ENCODE assay signal across 14 cellular contexts in the genomic region with DNA sequence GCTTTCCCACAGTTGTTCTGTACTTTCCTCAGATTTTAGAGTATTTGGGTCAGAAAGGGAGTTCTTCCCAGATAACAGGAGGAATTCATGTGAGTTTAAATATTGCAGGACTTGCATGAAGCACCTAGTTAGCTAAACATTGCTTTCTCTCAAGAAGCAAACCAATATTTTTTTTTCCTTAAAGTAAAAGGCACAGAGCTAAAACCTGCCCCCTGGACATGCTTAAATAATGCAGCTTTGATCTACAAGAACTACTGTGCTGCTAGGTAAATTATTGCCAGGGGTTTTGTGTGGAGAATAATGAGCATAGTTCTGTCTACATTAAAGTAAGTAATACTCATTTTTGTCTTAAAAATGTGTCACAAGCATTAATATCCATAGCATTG. TPM values are rescaled to one million over a fixed set of nuclear protein-coding genes. Genes with fewer than 3 reads are reported as not detected.
DNase-seq lines count a peak whose midpoint lies in the region; TF ChIP-seq lines count a peak whose summit lies in the region.
"Had no signal": no experiment of that assay in that cellular context is flagged by ENCODE, and none has a peak within 500 bp of the region (broad histone marks: within the 10 kb centered on the region; RNA-seq: fewer than 3 reads in every experiment).

No MANE protein-coding gene starts in this region.

- H3K9me3 ChIP-seq in Caco-2 = no peaks in the 10 kb centered on the region
- H3K9me3 ChIP-seq: neutrophil, testis had no signal

- intact Hi-C loops in Caco-2 (cut with micrococcal nuclease; ENCODE audit: unreplicated experiment) = no loop called here

- H3K27me3 ChIP-seq in Caco-2 (replicated peaks; ENCODE audit: control insufficient read depth, insufficient read depth, low read length) (no peaks in the 10 kb centered on the region), rectal smooth muscle tissue (ENCODE audit: control insufficient read depth, insufficient read depth, low read length) (no peaks in the 10 kb centered on the region)
- H3K27me3 ChIP-seq: neutrophil, testis had no signal

- CTCF ChIA-PET in Caco-2 (lab: Charles Lee) = interaction anchor here (0.9 to 1.0 kb wide), 3 partner anchors 23 to 99 kb away, joined by 4 to 15 read pairs (median 12); no protein-coding TSS in a partner anchor

- POLR2A ChIA-PET in Caco-2 (lab: Charles Lee) = interaction anchor here (0.6 to 1.5 kb wide), 6 partner anchors 32 to 144 kb away, joined by 3 to 11 read pairs (median 4); a partner anchor contains a TSS

- BruUV-seq in Caco-2 (replicated peaks; lab: Mats Ljungman, UMichigan) = TSS peak; percentile 97

- no peak overlapping the region for H3K9ac ChIP-seq in rectal smooth muscle tissue (ENCODE audit: low read length)

- H3K4me1 Mint-ChIP-seq in Caco-2 (ENCODE audit: low read depth, unreplicated experiment) (peaks cover 17% of the 10 kb centered on the region), immature natural killer cell (peaks cover 6 to 9% of the 10 kb centered on the region in 2 donors)
- H3K4me1 Mint-ChIP-seq: activated CD4-positive, alpha-beta T cell treated with anti-CD3 and anti-CD28 coated beads, Interleukin-2, amount 10 ng/mL, durations not matched to agents 24 days and 14 days had no signal

- H3K27me3 Mint-ChIP-seq in Caco-2 (ENCODE audit: insufficient read depth, unreplicated experiment) (no peaks in the 10 kb centered on the region), immature natural killer cell (ENCODE audit: low read depth in 3 of 3) (peaks cover 0 to 5% (median 4%) of the 10 kb centered on the region in 3 donors)

- H3K36me3 Mint-ChIP-seq in Caco-2 (ENCODE audit: insufficient read depth, unreplicated experiment) (no peaks in the 10 kb centered on the region), immature natural killer cell (peaks cover 0 to 4% (median 0%) of the 10 kb centered on the region in 3 donors)

- H3K36me3 ChIP-seq in Caco-2 (ENCODE audit: control insufficient read depth, insufficient read depth, low read length) = no peaks in the 10 kb centered on the region
- no peaks in the 10 kb centered on the region for H3K36me3 ChIP-seq in rectal smooth muscle tissue (ENCODE audit: control insufficient read depth, insufficient read depth, low read length)
- H3K36me3 ChIP-seq: neutrophil had no signal

- H3K4me3 ChIP-seq in Caco-2 (ENCODE audit: low read depth, low read length) (peak overlapping the region; percentile 29), rectal smooth muscle tissue (ENCODE audit: low read length) (peak overlapping the region; percentile 55)
- H3K4me3 ChIP-seq: testis had no signal

- H3K9me3 Mint-ChIP-seq in Caco-2 (ENCODE audit: unreplicated experiment) = no peaks in the 10 kb centered on the region
- no peaks in the 10 kb centered on the region for H3K9me3 Mint-ChIP-seq in immature natural killer cell
- H3K9me3 Mint-ChIP-seq: activated CD4-positive, alpha-beta T cell treated with anti-CD3 and anti-CD28 coated beads, Interleukin-2, amount 10 ng/mL, durations not matched to agents 24 days and 14 days had no signal

- DNase-seq in Caco-2 (no peak), amniotic epithelial cell (ENCODE audit: low read depth) (peak; percentile 5), immature natural killer cell (no peak), cerebellar nuclear complex (lab: John Stamatoyannopoulos, UW) (no peak), HUDEP-2 (lab: John Stamatoyannopoulos, UW; ENCODE audit: unreplicated experiment in 76 of 76) (no peak), substantia nigra (lab: John Stamatoyannopoulos, UW) (no peak), NCI-H1436 treated with DMSO at 0.1 percent for 48 hours (lab: John Stamatoyannopoulos, UW) (no peak)
- DNase-seq: activated CD4-positive, alpha-beta T cell treated with anti-CD3 and anti-CD28 coated beads, Interleukin-2, amount 10 ng/mL, durations not matched to agents 24 days and 14 days; activated naive CD4-positive, alpha-beta T cell treated with anti-CD3 and anti-CD28 coated beads, Interleukin-2, amount 50 U/mL, for 16 hours; NCI-H1092 treated with DMSO at 0.1 percent for 48 hours; NCI-H69; testis had no signal

- no peak for TF ChIP-seq CTCF in Caco-2 (IDR thresholded peaks at IDR 0.05; ENCODE audit: insufficient read depth in 1 of 2, low read depth in 1 of 2, low read length in 1 of 2, severe bottlenecking in 1 of 2, unreplicated experiment in 1 of 2)

- H3K4me1 ChIP-seq in Caco-2 (peaks cover 16% of the 10 kb centered on the region), rectal smooth muscle tissue (ENCODE audit: control insufficient read depth, insufficient read depth, low read length) (no peaks in the 10 kb centered on the region)
- H3K4me1 ChIP-seq: testis had no signal

- peak overlapping the region; percentile 25 for H3K27ac ChIP-seq in rectal smooth muscle tissue (ENCODE audit: low read depth, low read length)
- no peak overlapping the region for H3K27ac ChIP-seq in substantia nigra (ENCODE audit: low read depth, low read length, poor library complexity, severe bottlenecking)
- H3K27ac ChIP-seq: neutrophil, testis had no signal

- H3K4me3 Mint-ChIP-seq in Caco-2 (ENCODE audit: unreplicated experiment) (peak overlapping the region; percentile 77), immature natural killer cell (peak overlapping the region; percentile 10 to 57 (median 17))
- H3K4me3 Mint-ChIP-seq: activated CD4-positive, alpha-beta T cell treated with anti-CD3 and anti-CD28 coated beads, Interleukin-2, amount 10 ng/mL, durations not matched to agents 24 days and 14 days had no signal

- peak overlapping the region; percentile 58 for H3K27ac Mint-ChIP-seq in Caco-2 (ENCODE audit: unreplicated experiment)
- no peak overlapping the region for H3K27ac Mint-ChIP-seq in immature natural killer cell
- H3K27ac Mint-ChIP-seq: activated CD4-positive, alpha-beta T cell treated with anti-CD3 and anti-CD28 coated beads, Interleukin-2, amount 10 ng/mL, durations not matched to agents 24 days and 14 days had no signal

RNA-seq across cellular contexts. Expression of a gene that starts 0.5 kb away (rescaled TPM):
- total RNA-seq in Caco-2 (2022) = 8.1 and 8.4 TPM in 2 replicates
- not detected for polyA plus RNA-seq in immature natural killer cell
- total RNA-seq: activated CD4-positive, alpha-beta T cell treated with anti-CD3 and anti-CD28 coated beads, Interleukin-2, amount 10 ng/mL, durations not matched to agents 24 days and 14 days had no signal

RNA-seq across cellular contexts. Expression of a gene that starts 44.7 kb away (rescaled TPM):
- 7.3 and 7.9 TPM in 2 replicates for total RNA-seq in Caco-2 (2022)
- under 1 TPM; 0.28 to 0.82 (median 0.65) TPM for polyA plus RNA-seq in immature natural killer cell
